In genomic region chr14:23379331-23380196, GRCh38 we compare ENCODE assay signal across 8 cellular contexts. TPM values are rescaled to one million over a fixed set of nuclear protein-coding genes. Genes with fewer than 3 reads are reported as not detected.
DNase-seq lines count a peak whose midpoint lies in the region; ATAC-seq and TF ChIP-seq lines count a peak whose summit lies in the region.

No MANE protein-coding gene starts in this region.

- DNase-seq in AG20443 (ENCODE audit: low spot score) (peak; percentile 80), H4 (ENCODE audit: low spot score) (peak; percentile 24), NCI-H748 (lab: John Stamatoyannopoulos, UW; ENCODE audit: unreplicated experiment) (peak; percentile 68), esophagus muscularis mucosa (ENCODE audit: extremely low spot score) (no peak), omental fat pad (ENCODE audit: low spot score) (no peak), tibial artery (no peak)
- DNase-seq in activated CD8-positive, alpha-beta memory T cell treated with anti-CD3 and anti-CD28 coated beads, Interleukin-2, amount 50 U/mL, for 48 hours, result peak; percentile 83

- no peak for TF ChIP-seq EP300 in esophagus muscularis mucosa (IDR thresholded peaks at IDR 0.05)

- H3K4me3 ChIP-seq in esophagus muscularis mucosa (no peak overlapping the region), tibial artery (no peak overlapping the region)

- peaks cover 0 to 23% (median 15%) of the 10 kb centered on the region in 4 donors for H3K4me1 ChIP-seq in esophagus muscularis mucosa
- H3K4me1 ChIP-seq in tibial artery, result peaks cover 0 to 6% (median 2%) of the 10 kb centered on the region in 4 donors

- TF ChIP-seq POLR2A in esophagus muscularis mucosa (IDR thresholded peaks at IDR 0.05; ENCODE audit: low read depth), result no peak

- H3K36me3 ChIP-seq in esophagus muscularis mucosa, result peaks cover 0 to 42% (median 0%) of the 10 kb centered on the region in 4 donors
- no peaks in the 10 kb centered on the region for H3K36me3 ChIP-seq in tibial artery

- intact Hi-C loops in esophagus muscularis mucosa (cut with DNase I), result loop anchor here (1.0 to 2.0 kb wide), 2 partner anchors 52 to 115 kb away; no protein-coding TSS in a partner anchor
- intact Hi-C loops in tibial artery (cut with DNase I; ENCODE audit: low total_unique reads), result loop anchor here (2.0 to 5.0 kb wide), 2 partner anchors 53 to 112 kb away; no protein-coding TSS in a partner anchor

- peaks cover 0 to 16% (median 0%) of the 10 kb centered on the region in 4 donors for H3K27me3 ChIP-seq in esophagus muscularis mucosa
- H3K27me3 ChIP-seq in tibial artery, result peaks cover 0 to 23% of the 10 kb centered on the region in 2 donors

- TF ChIP-seq CTCF in esophagus muscularis mucosa (IDR thresholded peaks at IDR 0.05) (peak; percentile 87 to 97 (median 92)), omental fat pad (IDR thresholded peaks at IDR 0.05) (peak in 1 of 3 donors; percentile 66), tibial artery (IDR thresholded peaks at IDR 0.05) (peak; percentile 82 to 87)

- no peaks in the 10 kb centered on the region for H3K9me3 ChIP-seq in esophagus muscularis mucosa
- no peaks in the 10 kb centered on the region for H3K9me3 ChIP-seq in tibial artery

- 34% methylated on average over 9 of the region's 13 CpGs for WGBS in esophagus muscularis mucosa

- ATAC-seq in omental fat pad (ENCODE audit: low FRiP score) (peak; percentile 54), HG03469 (IDR thresholded peaks at IDR 0.05; ENCODE audit: unreplicated experiment) (no peak)

- H3K27ac ChIP-seq in esophagus muscularis mucosa (replicated peaks in 1 of 4) (no peak overlapping the region), tibial artery (no peak overlapping the region)

RNA-seq across cellular contexts. Expression of gene CMTM5, which starts 2.7 kb away (rescaled TPM):
- total RNA-seq in H4 (2014; rRNA removed; shearing (Covaris generic)), result not detected in 2 replicates
- total RNA-seq in esophagus muscularis mucosa (1 to 10 TPM in 3 of 4 donors, under 1 TPM in 1; 0.78 to 2.9 (median 1.9) TPM), omental fat pad (not detected)

RNA-seq across cellular contexts. Expression of gene IL25, which starts 7.0 kb away (rescaled TPM):
- not detected in 2 replicates for total RNA-seq in H4 (2014; rRNA removed; shearing (Covaris generic))
- total RNA-seq in esophagus muscularis mucosa (not detected), omental fat pad (not detected)

RNA-seq across cellular contexts. Expression of gene EFS, which starts 14.6 kb away (rescaled TPM):
- total RNA-seq in H4 (2014; rRNA removed; shearing (Covaris generic)), result not detected in 2 replicates
- 10 to 100 TPM; 10.1 to 21.4 (median 12.8) TPM for total RNA-seq in esophagus muscularis mucosa
- 10 to 100 TPM in 1 of 4 donors, 1 to 10 TPM in 3; 3.0 to 15.8 (median 7.1) TPM for total RNA-seq in omental fat pad

RNA-seq across cellular contexts. Expression of gene SLC22A17, which starts 26.9 kb away (rescaled TPM):
- 4.6 and 5.3 TPM in 2 replicates for total RNA-seq in H4 (2014; rRNA removed; shearing (Covaris generic))
- 10 to 100 TPM; 12.5 to 36.9 (median 24.9) TPM for total RNA-seq in esophagus muscularis mucosa
- 10 to 100 TPM in 1 of 4 donors, 1 to 10 TPM in 3; 7.7 to 13.0 (median 8.4) TPM for total RNA-seq in omental fat pad

RNA-seq across cellular contexts. Expression of gene MYH6, which starts 28.5 kb away (rescaled TPM):
- not detected in 2 replicates for total RNA-seq in H4 (2014; rRNA removed; shearing (Covaris generic))
- under 1 TPM in 3 of 4 donors, not detected in 1; under 0.01 to 0.06 (median under 0.01) TPM for total RNA-seq in esophagus muscularis mucosa
- not detected for total RNA-seq in omental fat pad

Comparison
In these comparisons a context has a peak if more than half of its experiments do, and no peak if none do; other contexts are left out.
1. DNase-seq: peak in AG20443 (single experiment), H4 (single experiment), NCI-H748 (single experiment) and activated CD8-positive, alpha-beta memory T cell treated with anti-CD3 and anti-CD28 coated beads, Interleukin-2, amount 50 U/mL, for 48 hours (single experiment); none in esophagus muscularis mucosa (single experiment), omental fat pad (single experiment) and tibial artery (0 of 2).